In genomic region chr10:45418859-45419672, GRCh38 we compare ENCODE assay signal across 8 cellular contexts. TPM values are rescaled to one million over a fixed set of nuclear protein-coding genes. Genes with fewer than 3 reads are reported as not detected.
DNase-seq lines count a peak whose midpoint lies in the region; ATAC-seq and TF ChIP-seq lines count a peak whose summit lies in the region.

No MANE protein-coding gene starts in this region.

- peaks cover 74% of the 10 kb centered on the region for H3K4me1 Mint-ChIP-seq in activated CD4-positive, alpha-beta T cell treated with anti-CD3 and anti-CD28 coated beads, Interleukin-2, amount 10 ng/mL, durations not matched to agents 7 days and 5 days

- H3K27ac Mint-ChIP-seq in activated CD4-positive, alpha-beta T cell treated with anti-CD3 and anti-CD28 coated beads, Interleukin-2, amount 10 ng/mL, durations not matched to agents 7 days and 5 days, result peak overlapping the region; percentile 98

- no peaks in the 10 kb centered on the region for H3K9me3 ChIP-seq in BE2C
- no peaks in the 10 kb centered on the region for H3K9me3 ChIP-seq in lower lobe of right lung

- TF ChIP-seq POLR2A in GM19193 (IDR thresholded peaks at IDR 0.05; ENCODE audit: extremely low read depth, insufficient read depth, insufficient read length), result peak; percentile 73

- H3K27me3 ChIP-seq in BE2C (peaks cover 11% of the 10 kb centered on the region), lower lobe of right lung (ENCODE audit: low read depth) (no peaks in the 10 kb centered on the region)

- CTCF ChIA-PET in activated CD4-positive, alpha-beta T cell treated with anti-CD3 and anti-CD28 coated beads, Interleukin-2, amount 10 ng/mL, durations not matched to agents 7 days and 5 days (lab: Charles Lee), result interaction anchor here (0.6 to 1.7 kb wide), 5 partner anchors 9 to 66 kb away, joined by 3 to 5 read pairs (median 3); no protein-coding TSS in a partner anchor

- H3K27ac ChIP-seq in lower lobe of right lung, result peak overlapping the region; percentile 86

- H3K9me3 Mint-ChIP-seq in activated CD4-positive, alpha-beta T cell treated with anti-CD3 and anti-CD28 coated beads, Interleukin-2, amount 10 ng/mL, durations not matched to agents 7 days and 5 days, result peaks cover 7% of the 10 kb centered on the region

- peaks cover 20% of the 10 kb centered on the region for H3K36me3 Mint-ChIP-seq in activated CD4-positive, alpha-beta T cell treated with anti-CD3 and anti-CD28 coated beads, Interleukin-2, amount 10 ng/mL, durations not matched to agents 7 days and 5 days (ENCODE audit: low read depth)

- ATAC-seq in HG03442 (IDR thresholded peaks at IDR 0.05; ENCODE audit: unreplicated experiment) (peak; percentile 50), lower lobe of right lung (peak; percentile 73 to 83)

- H3K4me3 Mint-ChIP-seq in activated CD4-positive, alpha-beta T cell treated with anti-CD3 and anti-CD28 coated beads, Interleukin-2, amount 10 ng/mL, durations not matched to agents 7 days and 5 days, result peak overlapping the region; percentile 97

- H3K36me3 ChIP-seq in BE2C (no peaks in the 10 kb centered on the region), lower lobe of right lung (peaks cover 6% of the 10 kb centered on the region)

- H3K27me3 Mint-ChIP-seq in activated CD4-positive, alpha-beta T cell treated with anti-CD3 and anti-CD28 coated beads, Interleukin-2, amount 10 ng/mL, durations not matched to agents 7 days and 5 days, result peaks cover 7% of the 10 kb centered on the region

- POLR2A ChIA-PET in activated CD4-positive, alpha-beta T cell treated with anti-CD3 and anti-CD28 coated beads, Interleukin-2, amount 10 ng/mL, durations not matched to agents 7 days and 5 days (lab: Charles Lee), result no interaction called here

- TF ChIP-seq CTCF in BE2C (IDR thresholded peaks at IDR 0.05; ENCODE audit: low read depth, low read length), result no peak
- TF ChIP-seq CTCF in lower lobe of right lung (IDR thresholded peaks at IDR 0.05), result no peak

- H3K4me1 ChIP-seq in BE2C, result no peaks in the 10 kb centered on the region; the same call in 1 of the 2 replicates
- peaks cover 48% of the 10 kb centered on the region for H3K4me1 ChIP-seq in lower lobe of right lung

- DNase-seq in BE2C (peak; percentile 63), ecto neural progenitor cell (ENCODE audit: low spot score) (peak; percentile 83), lower lobe of right lung (peak; percentile 74), NAMALWA (ENCODE audit: low spot score) (no peak)
- peak; percentile 69 for DNase-seq in activated CD4-positive, alpha-beta T cell treated with anti-CD3 and anti-CD28 coated beads, Interleukin-2, amount 10 ng/mL, durations not matched to agents 7 days and 5 days
- peak; percentile 13 for DNase-seq in stimulated activated CD8-positive, alpha-beta memory T cell treated with anti-CD3 and anti-CD28 coated beads, Interleukin-15, amount 100 ng/mL, for 24 hours (ENCODE audit: low read depth)

- H3K4me3 ChIP-seq in BE2C (ENCODE audit: low read depth, low read length) (peak overlapping the region; percentile 63), lower lobe of right lung (peak overlapping the region; percentile 60)

- intact Hi-C loops in lower lobe of right lung (cut with DNase I), result no loop called here

RNA-seq across cellular contexts. Expression of gene ALOX5, which starts 45.0 kb away (rescaled TPM):
- polyA plus RNA-seq in BE2C (2012; ENCODE audit: insufficient read depth, insufficient read length, low read depth), result not detected
- total RNA-seq in activated CD4-positive, alpha-beta T cell treated with anti-CD3 and anti-CD28 coated beads, Interleukin-2, amount 10 ng/mL, durations not matched to agents 7 days and 5 days, result 1 to 10 TPM; 6.7 to 9.0 TPM
- total RNA-seq in lower lobe of right lung, result 222 TPM

Comparison
In these comparisons a context has a peak if more than half of its experiments do, and no peak if none do; other contexts are left out.
1. RNA of gene ALOX5, which starts 45.0 kb away (total RNA-seq): 222 TPM in lower lobe of right lung (single experiment); 6.7 to 9.0 TPM in activated CD4-positive, alpha-beta T cell treated with anti-CD3 and anti-CD28 coated beads, Interleukin-2, amount 10 ng/mL, durations not matched to agents 7 days and 5 days; every median in the first group is over 10 times any median in the second.